In genomic region chr20:60968853-60969720, GRCh38 we compare ENCODE assay signal across 25 cellular contexts.
"Had no signal": no experiment of that assay in that cellular context is flagged by ENCODE, and none has a peak within 500 bp of the region (broad histone marks: within the 10 kb centered on the region; RNA-seq: fewer than 3 reads in every experiment).

No MANE protein-coding gene starts in this region.

- H3K4me2 ChIP-seq: smooth muscle cell had no signal

- H3K4me1 Mint-ChIP-seq: immature natural killer cell; naive thymus-derived CD4-positive, alpha-beta T cell; stimulated activated memory B cell treated with anti-CD40 and anti-IgM and Interleukin-4, amounts not matched to agents 10 μg/mL and 1 μg/mL and 100 μg/mL, for 72 hours had no signal

- H3K27ac Mint-ChIP-seq: immature natural killer cell; naive thymus-derived CD4-positive, alpha-beta T cell; natural killer cell treated with Interleukin-12 subunit alpha and Interleukin-12 subunit beta and Interleukin-15 and Interleukin-18, amount 100 ng/mL, for 72 hours; progenitor cell of endocrine pancreas; stimulated activated memory B cell treated with anti-CD40 and anti-IgM and Interleukin-4, amounts not matched to agents 10 μg/mL and 1 μg/mL and 100 μg/mL, for 72 hours had no signal

- H3K9me3 Mint-ChIP-seq: natural killer cell treated with Interleukin-12 subunit alpha and Interleukin-12 subunit beta and Interleukin-15 and Interleukin-18, amount 100 ng/mL, for 72 hours had no signal

- H3K27me3 Mint-ChIP-seq: stimulated activated memory B cell treated with anti-CD40 and anti-IgM and Interleukin-4, amounts not matched to agents 10 μg/mL and 1 μg/mL and 100 μg/mL, for 72 hours had no signal

- H3K36me3 Mint-ChIP-seq: immature natural killer cell; natural killer cell treated with Interleukin-12 subunit alpha and Interleukin-12 subunit beta and Interleukin-15 and Interleukin-18, amount 100 ng/mL, for 72 hours; stimulated activated memory B cell treated with anti-CD40 and anti-IgM and Interleukin-4, amounts not matched to agents 10 μg/mL and 1 μg/mL and 100 μg/mL, for 72 hours had no signal

- ATAC-seq: mucosa of descending colon; naive thymus-derived CD4-positive, alpha-beta T cell; natural killer cell treated with Interleukin-12 subunit alpha and Interleukin-12 subunit beta and Interleukin-15 and Interleukin-18, amount 100 ng/mL, for 72 hours; right lobe of liver; stimulated activated memory B cell treated with anti-CD40 and anti-IgM and Interleukin-4, amounts not matched to agents 10 μg/mL and 1 μg/mL and 100 μg/mL, for 72 hours; stimulated activated naive CD8-positive, alpha-beta T cell treated with anti-CD3 and anti-CD28 coated beads, Interleukin-15, Interleukin-2, amounts not matched to agents 100 U/mL and 50 U/mL, for 24 hours; upper lobe of right lung had no signal

- H3K4me1 ChIP-seq: left ventricle myocardium inferior, right atrium auricular region, right lobe of liver, stomach, testis, thyroid gland, transverse colon, upper lobe of right lung had no signal

- H3K9me3 ChIP-seq: left ventricle myocardium inferior, ovary, right atrium auricular region, right lobe of liver, testis, thyroid gland, transverse colon, upper lobe of right lung had no signal

- H3K27me3 ChIP-seq: ovary, right atrium auricular region, right lobe of liver, testis, thyroid gland, transverse colon had no signal

- H3K36me3 ChIP-seq: left ventricle myocardium inferior, ovary, right atrium auricular region, right lobe of liver, stomach, thyroid gland, transverse colon, upper lobe of right lung had no signal

- H3K4me3 ChIP-seq: left ventricle myocardium inferior, lung, mucosa of descending colon, ovary, right atrium auricular region, right lobe of liver, smooth muscle cell, stomach, testis, thyroid gland, transverse colon, upper lobe of right lung had no signal

- H3K27ac ChIP-seq: left ventricle myocardium inferior, ovary, right atrium auricular region, right lobe of liver, stomach, testis, thyroid gland, transverse colon, upper lobe of right lung had no signal

- DNase-seq: hypothalamus; immature natural killer cell; left ventricle myocardium inferior; mesendoderm; midbrain; mucosa of descending colon; naive thymus-derived CD4-positive, alpha-beta T cell; ovary; right lobe of liver; stimulated activated CD4-positive, alpha-beta T cell treated with anti-CD3 and anti-CD28 coated beads, Interleukin-1b, Interleukin-23, amount 100 ng/mL, for 48 hours; stimulated activated CD4-positive, alpha-beta T cell treated with anti-CD3 and anti-CD28 coated beads, Interleukin-2, amount 100 ng/mL, for 48 hours; stimulated activated CD4-positive, alpha-beta T cell treated with anti-CD3 and anti-CD28 coated beads, Interleukin-4, amount 100 ng/mL, for 4 hours; stimulated activated CD8-positive, alpha-beta memory T cell treated with anti-CD3 and anti-CD28 coated beads, Interleukin-4, amount 100 ng/mL, for 48 hours; stimulated activated naive CD8-positive, alpha-beta T cell treated with anti-CD3 and anti-CD28 coated beads, Interleukin-15, Interleukin-2, amounts not matched to agents 100 U/mL and 50 U/mL, for 24 hours; stomach; testis; thyroid gland; transverse colon; upper lobe of right lung had no signal

- H3K4me3 Mint-ChIP-seq: immature natural killer cell; naive thymus-derived CD4-positive, alpha-beta T cell; natural killer cell treated with Interleukin-12 subunit alpha and Interleukin-12 subunit beta and Interleukin-15 and Interleukin-18, amount 100 ng/mL, for 72 hours; stimulated activated memory B cell treated with anti-CD40 and anti-IgM and Interleukin-4, amounts not matched to agents 10 μg/mL and 1 μg/mL and 100 μg/mL, for 72 hours had no signal
